1 cellular context compared by ENCODE assay signal in the genomic region with DNA sequence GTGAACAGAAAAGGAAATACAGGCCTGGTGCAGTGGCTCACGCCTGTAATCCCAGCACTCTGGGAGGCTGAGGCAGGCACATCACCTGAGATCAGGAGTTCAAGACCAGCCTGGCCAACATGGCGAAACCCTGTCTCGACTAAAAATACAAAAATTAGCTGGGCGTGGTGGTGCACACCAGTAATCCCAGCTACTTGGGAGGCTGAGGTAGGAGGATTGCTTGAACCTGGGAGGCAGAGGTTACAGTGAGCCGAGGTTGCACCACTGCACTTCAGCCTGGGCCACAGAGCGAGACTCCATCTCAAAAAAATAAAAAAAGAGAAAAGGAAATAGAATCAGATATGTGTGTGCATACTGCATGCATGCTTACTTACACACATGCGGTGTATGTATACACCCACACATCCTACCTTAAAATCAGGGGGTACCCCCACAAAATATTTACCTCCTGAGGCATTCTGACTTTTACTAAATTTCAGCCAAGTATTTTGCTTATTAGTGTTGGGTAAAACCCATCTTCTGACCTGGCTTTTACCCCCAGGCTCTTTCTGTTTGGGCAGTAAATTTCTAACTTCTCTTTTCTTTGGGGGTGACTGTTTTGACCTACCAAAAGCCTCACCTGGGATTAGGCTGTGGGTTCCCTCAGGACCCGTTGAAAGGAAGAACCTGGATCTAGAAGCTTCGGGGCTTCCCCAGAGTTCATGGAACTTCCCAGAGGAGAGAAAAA.
A peak's percentile ranks its signal among the peaks of the same experiment; 100 is the strongest.
TF ChIP-seq lines count a peak whose summit lies in the region.

No MANE protein-coding gene starts in this region.

TF ChIP-seq in GM12878, 131 proteins besides CTCF, POLR2A, EP300 and RAD21 (continued from another document):
- TF ChIP-seq, protein P1, sequence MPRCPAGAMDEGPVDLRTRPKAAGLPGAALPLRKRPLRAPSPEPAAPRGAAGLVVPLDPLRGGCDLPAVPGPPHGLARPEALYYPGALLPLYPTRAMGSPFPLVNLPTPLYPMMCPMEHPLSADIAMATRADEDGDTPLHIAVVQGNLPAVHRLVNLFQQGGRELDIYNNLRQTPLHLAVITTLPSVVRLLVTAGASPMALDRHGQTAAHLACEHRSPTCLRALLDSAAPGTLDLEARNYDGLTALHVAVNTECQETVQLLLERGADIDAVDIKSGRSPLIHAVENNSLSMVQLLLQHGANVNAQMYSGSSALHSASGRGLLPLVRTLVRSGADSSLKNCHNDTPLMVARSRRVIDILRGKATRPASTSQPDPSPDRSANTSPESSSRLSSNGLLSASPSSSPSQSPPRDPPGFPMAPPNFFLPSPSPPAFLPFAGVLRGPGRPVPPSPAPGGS (IDR thresholded peaks at IDR 0.05; ENCODE audit: borderline replicate concordance, insufficient read depth, low read depth, low read length, poor library complexity, severe bottlenecking), result peak; percentile 92
